ENCODE assay signal across 8 cellular contexts in the genomic region with DNA sequence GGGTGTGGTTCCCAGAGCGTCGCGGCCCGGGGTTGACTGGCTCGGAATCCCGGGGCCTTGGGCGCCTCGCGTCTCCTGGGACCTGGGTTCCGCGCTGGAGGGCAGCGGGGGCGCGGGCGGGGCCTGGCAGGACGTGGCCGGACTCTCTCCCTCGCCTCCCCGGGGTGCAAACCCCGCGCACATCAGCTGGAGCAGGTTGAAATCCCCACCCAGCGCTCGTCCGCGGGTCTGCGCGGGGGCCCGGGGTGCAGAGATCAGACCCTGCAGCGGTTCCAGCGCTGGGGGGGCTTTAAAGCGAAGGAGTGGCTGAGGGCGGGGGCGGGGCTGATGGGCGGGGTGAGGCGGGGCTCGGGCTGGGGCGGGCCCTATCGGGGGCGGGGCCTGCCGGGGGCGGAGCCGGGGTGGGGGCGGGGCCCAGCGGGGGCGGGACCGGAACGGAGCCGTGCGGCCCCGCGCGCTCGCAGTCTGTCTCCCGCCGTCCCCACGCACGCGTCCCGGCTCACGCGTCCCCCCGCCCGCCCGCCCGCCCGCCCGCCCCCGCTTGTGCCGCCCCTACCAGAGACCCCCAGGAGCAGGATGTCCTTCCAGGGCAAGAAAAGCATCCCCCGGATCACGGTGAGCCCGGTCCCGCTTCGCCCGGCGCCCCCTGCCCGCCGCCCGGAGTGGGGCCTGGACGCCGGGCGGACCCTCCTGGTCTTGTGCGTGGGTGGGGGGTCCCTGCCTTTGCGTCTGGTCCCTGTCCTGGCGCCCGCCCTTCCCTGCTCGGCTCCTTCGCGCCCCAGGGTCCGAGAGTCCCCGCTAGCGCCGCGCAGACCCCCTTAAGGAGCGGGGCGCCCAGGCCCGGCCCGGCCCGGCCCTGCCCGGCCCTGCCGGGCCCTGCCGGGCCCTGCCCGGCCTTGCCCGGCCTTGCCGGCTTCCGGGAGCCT. TPM values are rescaled to one million over a fixed set of nuclear protein-coding genes. Genes with fewer than 3 reads are reported as not detected.
DNase-seq lines count a peak whose midpoint lies in the region; ATAC-seq and TF ChIP-seq lines count a peak whose summit lies in the region.

Gene DPYSL4 (plus strand): TSS at position 461 of the 926 bp plus-strand sequence. CDS start 116 bp downstream, at position 577.

- H3K9me3 Mint-ChIP-seq in CD4-positive, alpha-beta memory T cell, result peaks cover 0 to 3% (median 0%) of the 10 kb centered on the region in 8 donors

- H3K4me3 Mint-ChIP-seq in CD4-positive, alpha-beta memory T cell, result peak within 1 kb of the TSS in 5 of 8 donors; percentile 28 to 75 (median 68)

- peak within 1 kb of the TSS in 3 of 7 donors; percentile 38 to 84 (median 84) for H3K27ac Mint-ChIP-seq in CD4-positive, alpha-beta memory T cell

- no peaks in the 10 kb centered on the region for H3K36me3 ChIP-seq in CD4-positive, alpha-beta memory T cell (ENCODE audit: insufficient read depth, low read length)
- H3K36me3 ChIP-seq in adipocyte (ENCODE audit: control insufficient read depth, insufficient read depth, low read length, severe bottlenecking), result no peaks in the 10 kb centered on the region
- no peaks in the 10 kb centered on the region; the same call in 1 of the 2 replicates for H3K36me3 ChIP-seq in iPS DF 6.9 (ENCODE audit: control insufficient read depth, insufficient read depth, low read length)

- intact Hi-C loops in CD4-positive, alpha-beta memory T cell (cut with micrococcal nuclease), result loop anchor here (10.0 kb wide), 1 partner anchor 148 kb away; the partner anchor contains the start of gene LRRC27

- no peak for ATAC-seq in GM19328 (IDR thresholded peaks at IDR 0.05; ENCODE audit: unreplicated experiment)
- ATAC-seq in GM21529 (IDR thresholded peaks at IDR 0.05; ENCODE audit: unreplicated experiment), result no peak

- no peak for TF ChIP-seq RAD21 in Ishikawa (IDR thresholded peaks at IDR 0.05; ENCODE audit: low read depth)

- H3K4me3 ChIP-seq in CD4-positive, alpha-beta memory T cell (ENCODE audit: low read length in 2 of 2), result peak within 1 kb of the TSS in 1 of 2 donors; percentile 19
- H3K4me3 ChIP-seq in adipocyte (ENCODE audit: low read length), result peak within 1 kb of the TSS; percentile 78
- peak within 1 kb of the TSS; percentile 72; the same call in 1 of the 2 replicates for H3K4me3 ChIP-seq in iPS DF 6.9 (ENCODE audit: low read length)

- peak within 1 kb of the TSS; percentile 73 for H3K9ac ChIP-seq in adipocyte (ENCODE audit: low read length)

- WGBS in iPS DF 6.9 (ENCODE audit: insufficient coverage, insufficient read length), result no CpG with 5 or more reads among the region's 106 CpGs

- peaks cover 26% of the 10 kb centered on the region for H3K27me3 ChIP-seq in CD4-positive, alpha-beta memory T cell (ENCODE audit: insufficient read depth, low read length)
- peaks cover 35% of the 10 kb centered on the region for H3K27me3 ChIP-seq in adipocyte (replicated peaks; ENCODE audit: control insufficient read depth, insufficient read depth, low read length)
- H3K27me3 ChIP-seq in iPS DF 6.9 (ENCODE audit: control insufficient read depth, insufficient read depth, low read length), result peaks cover 23% of the 10 kb centered on the region; the same call in 1 of the 2 replicates

- H3K9me3 ChIP-seq in CD4-positive, alpha-beta memory T cell (ENCODE audit: control insufficient read depth in 1 of 2, low read length in 2 of 2), result no peaks in the 10 kb centered on the region
- H3K9me3 ChIP-seq in adipocyte (ENCODE audit: control insufficient read depth, low read length), result no peaks in the 10 kb centered on the region
- no peaks in the 10 kb centered on the region for H3K9me3 ChIP-seq in iPS DF 6.9 (ENCODE audit: control insufficient read depth, insufficient read depth, low read length)

- H3K36me3 Mint-ChIP-seq in CD4-positive, alpha-beta memory T cell, result no peaks in the 10 kb centered on the region

- POLR2A ChIA-PET in CD4-positive, alpha-beta memory T cell (lab: Charles Lee; ENCODE audit: partially characterized antibody), result no interaction called here

- peaks cover 37 to 41% of the 10 kb centered on the region in 2 donors for H3K27me3 Mint-ChIP-seq in CD4-positive, alpha-beta memory T cell

- H3K4me1 ChIP-seq in CD4-positive, alpha-beta memory T cell (ENCODE audit: insufficient read depth, low read length), result peaks cover 15% of the 10 kb centered on the region
- H3K4me1 ChIP-seq in adipocyte (ENCODE audit: control insufficient read depth, insufficient read depth, low read length), result peaks cover 11% of the 10 kb centered on the region
- H3K4me1 ChIP-seq in iPS DF 6.9 (ENCODE audit: control insufficient read depth, insufficient read depth, low read length), result no peaks in the 10 kb centered on the region; the same call in 1 of the 2 replicates

- H3K27ac ChIP-seq in CD4-positive, alpha-beta memory T cell (ENCODE audit: low read depth, low read length), result no peak within 1 kb of the TSS
- no peak within 1 kb of the TSS for H3K27ac ChIP-seq in iPS DF 6.9 (ENCODE audit: low read length)

- peaks cover 0 to 13% (median 7%) of the 10 kb centered on the region in 4 donors for H3K4me1 Mint-ChIP-seq in CD4-positive, alpha-beta memory T cell

- no peak for TF ChIP-seq EP300 in Ishikawa (IDR thresholded peaks at IDR 0.05; ENCODE audit: borderline replicate concordance)

- CTCF ChIA-PET in CD4-positive, alpha-beta memory T cell (lab: Charles Lee; ENCODE audit: partially characterized antibody), result no interaction called here

- peak in 2 of 5 donors; percentile 35 to 57 for DNase-seq in CD4-positive, alpha-beta memory T cell
- DNase-seq in adipocyte (ENCODE audit: low read depth) (peak; percentile 71), iPS DF 6.9 (ENCODE audit: low read depth, low spot score) (no peak), SHP77 (lab: John Stamatoyannopoulos, UW) (no peak)
- DNase-seq in stimulated activated CD4-positive, alpha-beta T cell treated with anti-CD3 and anti-CD28 coated beads, Interleukin-15, amount 100 ng/mL, for 24 hours, result peak; percentile 46

TF ChIP-seq in Ishikawa, 13 proteins besides CTCF, POLR2A, EP300 and RAD21:
- TF ChIP-seq ZBTB7A (IDR thresholded peaks at IDR 0.05; ENCODE audit: low read depth) (no peak), TCF12 (IDR thresholded peaks at IDR 0.05; ENCODE audit: low read depth) (no peak), CREB1 (IDR thresholded peaks at IDR 0.05; ENCODE audit: low read depth) (no peak), MAX (IDR thresholded peaks at IDR 0.05) (0 out of 2 replicates have a peak, but pooled peaks have one; percentile 24), TEAD4 (IDR thresholded peaks at IDR 0.05) (no peak), REST (IDR thresholded peaks at IDR 0.05; ENCODE audit: low read depth) (0 out of 2 replicates have a peak, but pooled peaks have one; percentile 21), EGR1 (IDR thresholded peaks at IDR 0.05) (no peak), USF1 (IDR thresholded peaks at IDR 0.05) (no peak), NFIC (IDR thresholded peaks at IDR 0.05) (no peak), CEBPB (IDR thresholded peaks at IDR 0.05) (no peak)

RNA-seq across cellular contexts. Expression of gene DPYSL4, which starts in this region (rescaled TPM):
- total RNA-seq in CD4-positive, alpha-beta memory T cell, result 1 to 10 TPM in 1 of 2 experiments, under 1 TPM in 1; 0.58 to 1.8 TPM
- polyA plus RNA-seq in CD4-positive, alpha-beta memory T cell, result under 1 TPM; 0.21 to 0.24 TPM

Comparison
In these comparisons a context has a peak if more than half of its experiments do, and no peak if none do; other contexts are left out.
1. DNase-seq: peak in adipocyte (single experiment) and stimulated activated CD4-positive, alpha-beta T cell treated with anti-CD3 and anti-CD28 coated beads, Interleukin-15, amount 100 ng/mL, for 24 hours (single experiment); none in iPS DF 6.9 (single experiment) and SHP77 (0 of 2).